Comparison of ENCODE assay signal across 17 cellular contexts in the genomic region with DNA sequence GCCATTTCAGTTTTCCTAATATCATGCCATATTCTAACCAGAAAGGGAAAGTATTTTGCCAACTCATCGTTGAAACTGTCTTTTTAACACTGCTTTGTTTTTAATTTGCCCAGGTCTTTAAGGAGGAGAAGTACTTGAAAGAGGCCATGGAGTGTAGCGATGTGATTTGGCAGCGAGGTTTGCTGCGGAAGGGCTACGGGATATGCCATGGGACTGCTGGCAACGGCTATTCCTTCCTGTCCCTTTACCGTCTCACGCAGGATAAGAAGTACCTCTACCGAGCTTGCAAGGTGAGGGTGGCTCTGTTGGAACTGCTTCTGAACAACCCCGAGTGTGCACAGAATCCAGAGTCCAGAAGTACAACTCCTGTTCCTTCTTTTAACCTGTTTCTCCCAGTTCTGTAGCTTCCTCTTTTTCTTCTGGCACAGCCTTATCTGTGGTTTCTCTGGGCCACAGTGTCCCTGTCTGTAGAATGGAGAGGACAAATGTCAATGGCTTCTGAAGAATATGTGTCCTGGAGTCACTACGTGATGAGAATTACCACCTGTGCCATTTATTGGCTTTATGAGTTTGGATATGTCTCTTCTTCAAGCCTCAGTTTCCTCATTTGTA.
"Had no signal": no experiment of that assay in that cellular context is flagged by ENCODE, and none has a peak within 500 bp of the region (broad histone marks: within the 10 kb centered on the region; RNA-seq: fewer than 3 reads in every experiment).

No MANE protein-coding gene starts in this region.

- H3K27me3 ChIP-seq: brain microvascular endothelial cell had no signal

- H3K27ac ChIP-seq: brain microvascular endothelial cell, lower lobe of right lung, parathyroid adenoma, skin epidermis had no signal

- H3K9ac ChIP-seq: parathyroid adenoma had no signal

- H3K4me1 ChIP-seq: lower lobe of right lung, parathyroid adenoma had no signal

- DNase-seq: activated CD4-positive, alpha-beta T cell treated with anti-CD3 and anti-CD28 coated beads, Interleukin-2, amount 50 U/mL, for 4 hours; activated CD4-positive, CD25-positive, alpha-beta regulatory T cell treated with anti-CD3 and anti-CD28 coated beads, Interleukin-2, amount 50 U/mL, for 72 hours; activated effector memory CD4-positive, alpha-beta T cell treated with anti-CD3 and anti-CD28 coated beads, Interleukin-2, amount 50 U/mL, for 16 hours; activated naive CD8-positive, alpha-beta T cell treated with anti-CD3 and anti-CD28 coated beads for 36 hours; activated T-cell treated with anti-CD3 and anti-CD28 coated beads, Interleukin-2, amount 50 U/mL, for 4 hours; brain microvascular endothelial cell; dermis blood vessel endothelial cell; erythroblast; hypothalamus; kidney glomerular epithelial cell; lower lobe of right lung; midbrain; naive B cell; retina; T-helper 17 cell had no signal

- ATAC-seq: activated T-cell treated with anti-CD3 and anti-CD28 coated beads, Interleukin-2, amount 50 U/mL, for 4 hours; T-helper 17 cell had no signal

- H3K4me3 ChIP-seq: lower lobe of right lung, skin epidermis had no signal

- H3K9me3 ChIP-seq: lower lobe of right lung had no signal
